ENCODE assay signal across 1 cellular context in the genomic region with DNA sequence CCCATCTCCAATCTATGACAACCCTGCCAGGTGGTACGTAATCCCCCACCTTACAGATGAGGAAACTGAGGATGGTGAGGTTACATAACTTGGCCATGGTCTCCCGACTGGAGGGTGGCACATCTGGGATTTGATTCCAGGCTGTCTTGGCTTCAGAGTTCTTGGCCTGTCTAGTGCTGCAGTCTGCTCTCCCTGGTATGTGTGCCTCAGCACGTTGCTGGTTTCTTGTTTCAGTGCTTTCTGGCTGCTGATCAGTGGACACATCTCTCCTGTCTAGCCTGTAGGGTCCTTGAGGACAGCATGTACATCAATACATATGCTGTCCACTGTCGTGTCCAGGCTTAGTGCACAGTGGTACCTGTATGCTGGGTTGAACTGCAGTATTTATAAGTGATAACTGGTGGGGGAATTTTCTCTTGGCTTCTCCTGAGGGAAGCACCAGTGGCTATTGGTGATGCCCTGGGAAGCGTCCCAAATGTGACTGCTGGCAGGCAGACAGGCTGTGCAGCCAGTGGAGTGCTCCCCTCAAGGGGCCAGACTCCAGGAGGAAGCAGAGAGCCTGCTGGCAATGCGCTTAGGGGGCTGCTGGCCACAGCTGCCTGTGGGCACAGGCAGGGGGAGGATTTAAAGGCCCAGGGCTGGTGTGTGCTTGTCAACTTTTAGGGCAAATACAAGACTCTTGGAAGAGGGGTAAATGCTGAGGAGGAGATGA.
TF ChIP-seq lines count a peak whose summit lies in the region.

No MANE protein-coding gene starts in this region.

TF ChIP-seq in A549, 52 proteins besides CTCF, POLR2A, EP300 and RAD21 (continued from another document):
- TF ChIP-seq, protein P1, sequence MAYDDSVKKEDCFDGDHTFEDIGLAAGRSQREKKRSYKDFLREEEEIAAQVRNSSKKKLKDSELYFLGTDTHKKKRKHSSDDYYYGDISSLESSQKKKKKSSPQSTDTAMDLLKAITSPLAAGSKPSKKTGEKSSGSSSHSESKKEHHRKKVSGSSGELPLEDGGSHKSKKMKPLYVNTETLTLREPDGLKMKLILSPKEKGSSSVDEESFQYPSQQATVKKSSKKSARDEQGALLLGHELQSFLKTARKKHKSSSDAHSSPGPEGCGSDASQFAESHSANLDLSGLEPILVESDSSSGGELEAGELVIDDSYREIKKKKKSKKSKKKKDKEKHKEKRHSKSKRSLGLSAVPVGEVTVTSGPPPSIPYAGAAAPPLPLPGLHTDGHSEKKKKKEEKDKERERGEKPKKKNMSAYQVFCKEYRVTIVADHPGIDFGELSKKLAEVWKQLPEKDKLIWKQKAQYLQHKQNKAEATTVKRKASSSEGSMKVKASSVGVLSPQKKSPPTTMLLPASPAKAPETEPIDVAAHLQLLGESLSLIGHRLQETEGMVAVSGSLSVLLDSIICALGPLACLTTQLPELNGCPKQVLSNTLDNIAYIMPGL (CRISPR knock-in tag; IDR thresholded peaks at IDR 0.05; ENCODE audit: borderline replicate concordance): no peak
- TF ChIP-seq RFX5 (IDR thresholded peaks at IDR 0.05) (no peak), KDM1A (IDR thresholded peaks at IDR 0.05; ENCODE audit: low read depth) (no peak)
- TF ChIP-seq, protein P2, sequence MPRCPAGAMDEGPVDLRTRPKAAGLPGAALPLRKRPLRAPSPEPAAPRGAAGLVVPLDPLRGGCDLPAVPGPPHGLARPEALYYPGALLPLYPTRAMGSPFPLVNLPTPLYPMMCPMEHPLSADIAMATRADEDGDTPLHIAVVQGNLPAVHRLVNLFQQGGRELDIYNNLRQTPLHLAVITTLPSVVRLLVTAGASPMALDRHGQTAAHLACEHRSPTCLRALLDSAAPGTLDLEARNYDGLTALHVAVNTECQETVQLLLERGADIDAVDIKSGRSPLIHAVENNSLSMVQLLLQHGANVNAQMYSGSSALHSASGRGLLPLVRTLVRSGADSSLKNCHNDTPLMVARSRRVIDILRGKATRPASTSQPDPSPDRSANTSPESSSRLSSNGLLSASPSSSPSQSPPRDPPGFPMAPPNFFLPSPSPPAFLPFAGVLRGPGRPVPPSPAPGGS (IDR thresholded peaks at IDR 0.05): no peak
TF ChIP-seq in A549: peak in this region for 0.
